Comparison of ENCODE assay signal across 22 cellular contexts in genomic region chr2:16645771-16646559, GRCh38.
"Had no signal": no experiment of that assay in that cellular context is flagged by ENCODE, and none has a peak within 500 bp of the region (broad histone marks: within the 10 kb centered on the region; RNA-seq: fewer than 3 reads in every experiment).

No MANE protein-coding gene starts in this region.

- H3K27ac ChIP-seq: body of pancreas, cardiac muscle cell, esophagus squamous epithelium, gastroesophageal sphincter, left ventricle myocardium inferior, tibial artery, uterus had no signal

- H3K4me3 ChIP-seq: body of pancreas, cardiac muscle cell, esophagus squamous epithelium, gastroesophageal sphincter, left ventricle myocardium inferior, tibial artery, uterus had no signal

- H3K27me3 ChIP-seq: body of pancreas, cardiac muscle cell, esophagus squamous epithelium, gastroesophageal sphincter, tibial artery, uterus had no signal

- H3K9me3 ChIP-seq: body of pancreas, esophagus squamous epithelium, gastroesophageal sphincter, left ventricle myocardium inferior, tibial artery, uterus had no signal

- H3K36me3 ChIP-seq: cardiac muscle cell, esophagus squamous epithelium, gastroesophageal sphincter, left ventricle myocardium inferior, tibial artery, uterus had no signal

- ATAC-seq: activated CD4-positive, alpha-beta T cell treated with anti-CD3 and anti-CD28 coated beads for 36 hours; activated T-cell treated with anti-CD3 and anti-CD28 coated beads, Interleukin-2, amount 50 U/mL, for 72 hours; gastroesophageal sphincter; natural killer cell; stimulated activated naive CD8-positive, alpha-beta T cell treated with anti-CD3 and anti-CD28 coated beads, Interleukin-15, Interleukin-2, amounts not matched to agents 100 U/mL and 50 U/mL, for 24 hours; T-cell; WTC11 had no signal

- DNase-seq: activated CD4-positive, alpha-beta memory T cell treated with anti-CD3 and anti-CD28 coated beads for 36 hours; activated CD4-positive, alpha-beta T cell treated with anti-CD3 and anti-CD28 coated beads for 36 hours; activated effector memory CD4-positive, alpha-beta T cell treated with Interleukin-2 at 50 U/mL for 16 hours; activated naive CD4-positive, alpha-beta T cell treated with anti-CD3 and anti-CD28 coated beads, Interleukin-2, amount 10 ng/mL, durations not matched to agents 7 days and 5 days; activated T-cell treated with anti-CD3 and anti-CD28 coated beads, Interleukin-2, amount 50 U/mL, for 72 hours; amygdala; body of pancreas; esophagus squamous epithelium; hypothalamus; left ventricle myocardium inferior; natural killer cell; stimulated activated CD4-positive, alpha-beta T cell treated with anti-CD3 and anti-CD28 coated beads, Interleukin-12 subunit alpha, Interleukin-12 subunit beta, amount 100 ng/mL, for 4 hours; stimulated activated CD4-positive, alpha-beta T cell treated with anti-CD3 and anti-CD28 coated beads, Interleukin-4, amount 100 ng/mL, for 4 hours; stimulated activated naive CD8-positive, alpha-beta T cell treated with anti-CD3 and anti-CD28 coated beads, Interleukin-15, Interleukin-2, amounts not matched to agents 100 U/mL and 50 U/mL, for 24 hours; substantia nigra; T-cell; tibial artery; uterus had no signal

- FAIRE-seq: colon had no signal
